ENCODE assay signal across 4 cellular contexts in the genomic region with DNA sequence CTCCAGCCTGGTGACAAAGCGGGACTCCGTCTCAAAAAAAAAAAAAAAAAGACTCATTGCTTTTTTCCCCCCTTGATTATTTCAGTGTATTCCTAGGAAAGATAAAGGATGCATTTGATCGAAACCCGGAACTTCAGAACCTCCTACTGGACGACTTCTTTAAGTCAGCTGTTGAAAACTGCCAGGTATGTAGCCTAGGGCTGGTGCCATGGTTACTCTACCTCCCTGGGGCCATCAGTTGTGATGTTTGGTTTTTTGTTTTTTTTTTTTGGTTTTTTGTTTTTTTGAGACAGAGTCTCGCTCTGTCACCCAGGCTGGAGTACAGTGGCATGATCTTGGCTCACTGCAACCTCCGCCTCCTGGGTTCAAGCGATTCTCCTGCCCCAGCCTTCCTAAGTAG. TPM values are rescaled to one million over a fixed set of nuclear protein-coding genes. Genes with fewer than 3 reads are reported as not detected.
"Had no signal": no experiment of that assay in that cellular context is flagged by ENCODE, and none has a peak within 500 bp of the region (broad histone marks: within the 10 kb centered on the region; RNA-seq: fewer than 3 reads in every experiment).

No MANE protein-coding gene starts in this region.

RNA-seq across cellular contexts. Expression of gene CORT, which starts 31.1 kb away (rescaled TPM):
- total RNA-seq: M059J, PC-3, RPMI7951, SK-MEL-5 had no signal
